1 cellular context compared by ENCODE assay signal in genomic region chr14:24232645-24233537, GRCh38.
A peak's percentile ranks its signal among the peaks of the same experiment; 100 is the strongest.
TF ChIP-seq lines count a peak whose summit lies in the region.

GMPR2 (plus strand) TSS chr14:24232929; CDS start chr14:24233254, 325 bp downstream.

TF ChIP-seq in HepG2, 621 proteins besides CTCF, POLR2A, EP300 and RAD21 (continued from another document and continues in another):
- TF ChIP-seq ZNF775 (CRISPR knock-in tag; IDR thresholded peaks at IDR 0.05; ENCODE audit: borderline replicate concordance) (no peak; the same call in 1 of the 2 replicates), ZNF556 (CRISPR knock-in tag; IDR thresholded peaks at IDR 0.05; ENCODE audit: borderline replicate concordance) (0 out of 2 replicates have a peak, but pooled peaks have one; percentile 85), ZNF274 (CRISPR knock-in tag; IDR thresholded peaks at IDR 0.05) (peak; percentile 80), MXD1 (CRISPR knock-in tag; IDR thresholded peaks at IDR 0.05) (peak; percentile 44), SP1 (IDR thresholded peaks at IDR 0.05) (no peak), SP1 (CRISPR knock-in tag; IDR thresholded peaks at IDR 0.05) (no peak), THYN1 (CRISPR knock-in tag; IDR thresholded peaks at IDR 0.05; ENCODE audit: borderline replicate concordance, low read depth) (0 out of 2 replicates have a peak, but pooled peaks have one; percentile 51), KDM4B (CRISPR knock-in tag; IDR thresholded peaks at IDR 0.05) (peak; percentile 76), AGO1 (IDR thresholded peaks at IDR 0.05; ENCODE audit: low read depth, low read length, poor library complexity, severe bottlenecking) (no peak), ZSCAN5A (CRISPR knock-in tag; IDR thresholded peaks at IDR 0.05; ENCODE audit: borderline replicate concordance) (no peak; the same call in 1 of the 2 replicates), ZNF30 (CRISPR knock-in tag; IDR thresholded peaks at IDR 0.05) (peak; percentile 90; the same call in 1 of the 2 replicates), GZF1 (CRISPR knock-in tag; IDR thresholded peaks at IDR 0.05) (peak; percentile 62), IRF2 (CRISPR knock-in tag; IDR thresholded peaks at IDR 0.05) (peak; percentile 73), ZNF562 (CRISPR knock-in tag; IDR thresholded peaks at IDR 0.05; ENCODE audit: borderline replicate concordance) (no peak), TBX3 (IDR thresholded peaks at IDR 0.05; ENCODE audit: borderline replicate concordance) (peak; percentile 43; the same call in 1 of the 2 replicates), ADNP (CRISPR knock-in tag; IDR thresholded peaks at IDR 0.05) (no peak), ZNF879 (CRISPR knock-in tag; IDR thresholded peaks at IDR 0.05) (peak; percentile 88), NR2F6 (IDR thresholded peaks at IDR 0.05) (no peak; the same call in 1 of the 2 replicates), NR2F6 (CRISPR knock-in tag; IDR thresholded peaks at IDR 0.05) (no peak; the same call in 1 of the 2 replicates), UBTF (CRISPR knock-in tag; IDR thresholded peaks at IDR 0.05) (no peak; the same call in 1 of the 2 replicates), ZNF460 (CRISPR knock-in tag; IDR thresholded peaks at IDR 0.05; ENCODE audit: borderline replicate concordance) (no peak; the same call in 1 of the 2 replicates), HDAC6 (IDR thresholded peaks at IDR 0.05; ENCODE audit: low read depth, low read length) (no peak), TARDBP (CRISPR knock-in tag; IDR thresholded peaks at IDR 0.05) (peak; percentile 84), U2AF1 (optimal IDR thresholded peaks at IDR 0.05; ENCODE audit: low read depth, low read length) (peak; percentile 96), HNF4G (IDR thresholded peaks at IDR 0.05; ENCODE audit: borderline replicate concordance, low read depth, low read length) (peak; percentile 64; the same call in 1 of the 2 replicates), HNF4G (CRISPR knock-in tag; IDR thresholded peaks at IDR 0.05; ENCODE audit: borderline replicate concordance, low read depth) (peak; percentile 54; the same call in 1 of the 2 replicates), ZFYVE20 (CRISPR knock-in tag; IDR thresholded peaks at IDR 0.05; ENCODE audit: borderline replicate concordance, low read depth) (no peak; the same call in 1 of the 2 replicates), IKZF1 (IDR thresholded peaks at IDR 0.05) (no peak), ZNF280B (CRISPR knock-in tag; IDR thresholded peaks at IDR 0.05; ENCODE audit: borderline replicate concordance) (peak; percentile 83), ZNF333 (CRISPR knock-in tag; IDR thresholded peaks at IDR 0.05; ENCODE audit: borderline replicate concordance) (peak; percentile 98), ZNF703 (CRISPR knock-in tag; IDR thresholded peaks at IDR 0.05; ENCODE audit: borderline replicate concordance) (no peak)
- TF ChIP-seq, protein P1, sequence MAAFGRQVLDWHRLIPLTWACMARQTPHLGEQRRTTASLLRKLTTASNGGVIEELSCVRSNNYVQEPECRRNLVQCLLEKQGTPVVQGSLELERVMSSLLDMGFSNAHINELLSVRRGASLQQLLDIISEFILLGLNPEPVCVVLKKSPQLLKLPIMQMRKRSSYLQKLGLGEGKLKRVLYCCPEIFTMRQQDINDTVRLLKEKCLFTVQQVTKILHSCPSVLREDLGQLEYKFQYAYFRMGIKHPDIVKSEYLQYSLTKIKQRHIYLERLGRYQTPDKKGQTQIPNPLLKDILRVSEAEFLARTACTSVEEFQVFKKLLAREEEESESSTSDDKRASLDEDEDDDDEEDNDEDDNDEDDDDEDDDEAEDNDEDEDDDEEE (CRISPR knock-in tag; IDR thresholded peaks at IDR 0.05) = peak; percentile 90; the same call in 1 of the 2 replicates
- TF ChIP-seq, protein P2, sequence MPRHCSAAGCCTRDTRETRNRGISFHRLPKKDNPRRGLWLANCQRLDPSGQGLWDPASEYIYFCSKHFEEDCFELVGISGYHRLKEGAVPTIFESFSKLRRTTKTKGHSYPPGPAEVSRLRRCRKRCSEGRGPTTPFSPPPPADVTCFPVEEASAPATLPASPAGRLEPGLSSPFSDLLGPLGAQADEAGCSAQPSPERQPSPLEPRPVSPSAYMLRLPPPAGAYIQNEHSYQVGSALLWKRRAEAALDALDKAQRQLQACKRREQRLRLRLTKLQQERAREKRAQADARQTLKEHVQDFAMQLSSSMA (CRISPR knock-in tag; IDR thresholded peaks at IDR 0.05) = peak; percentile 76
- TF ChIP-seq, protein P3, sequence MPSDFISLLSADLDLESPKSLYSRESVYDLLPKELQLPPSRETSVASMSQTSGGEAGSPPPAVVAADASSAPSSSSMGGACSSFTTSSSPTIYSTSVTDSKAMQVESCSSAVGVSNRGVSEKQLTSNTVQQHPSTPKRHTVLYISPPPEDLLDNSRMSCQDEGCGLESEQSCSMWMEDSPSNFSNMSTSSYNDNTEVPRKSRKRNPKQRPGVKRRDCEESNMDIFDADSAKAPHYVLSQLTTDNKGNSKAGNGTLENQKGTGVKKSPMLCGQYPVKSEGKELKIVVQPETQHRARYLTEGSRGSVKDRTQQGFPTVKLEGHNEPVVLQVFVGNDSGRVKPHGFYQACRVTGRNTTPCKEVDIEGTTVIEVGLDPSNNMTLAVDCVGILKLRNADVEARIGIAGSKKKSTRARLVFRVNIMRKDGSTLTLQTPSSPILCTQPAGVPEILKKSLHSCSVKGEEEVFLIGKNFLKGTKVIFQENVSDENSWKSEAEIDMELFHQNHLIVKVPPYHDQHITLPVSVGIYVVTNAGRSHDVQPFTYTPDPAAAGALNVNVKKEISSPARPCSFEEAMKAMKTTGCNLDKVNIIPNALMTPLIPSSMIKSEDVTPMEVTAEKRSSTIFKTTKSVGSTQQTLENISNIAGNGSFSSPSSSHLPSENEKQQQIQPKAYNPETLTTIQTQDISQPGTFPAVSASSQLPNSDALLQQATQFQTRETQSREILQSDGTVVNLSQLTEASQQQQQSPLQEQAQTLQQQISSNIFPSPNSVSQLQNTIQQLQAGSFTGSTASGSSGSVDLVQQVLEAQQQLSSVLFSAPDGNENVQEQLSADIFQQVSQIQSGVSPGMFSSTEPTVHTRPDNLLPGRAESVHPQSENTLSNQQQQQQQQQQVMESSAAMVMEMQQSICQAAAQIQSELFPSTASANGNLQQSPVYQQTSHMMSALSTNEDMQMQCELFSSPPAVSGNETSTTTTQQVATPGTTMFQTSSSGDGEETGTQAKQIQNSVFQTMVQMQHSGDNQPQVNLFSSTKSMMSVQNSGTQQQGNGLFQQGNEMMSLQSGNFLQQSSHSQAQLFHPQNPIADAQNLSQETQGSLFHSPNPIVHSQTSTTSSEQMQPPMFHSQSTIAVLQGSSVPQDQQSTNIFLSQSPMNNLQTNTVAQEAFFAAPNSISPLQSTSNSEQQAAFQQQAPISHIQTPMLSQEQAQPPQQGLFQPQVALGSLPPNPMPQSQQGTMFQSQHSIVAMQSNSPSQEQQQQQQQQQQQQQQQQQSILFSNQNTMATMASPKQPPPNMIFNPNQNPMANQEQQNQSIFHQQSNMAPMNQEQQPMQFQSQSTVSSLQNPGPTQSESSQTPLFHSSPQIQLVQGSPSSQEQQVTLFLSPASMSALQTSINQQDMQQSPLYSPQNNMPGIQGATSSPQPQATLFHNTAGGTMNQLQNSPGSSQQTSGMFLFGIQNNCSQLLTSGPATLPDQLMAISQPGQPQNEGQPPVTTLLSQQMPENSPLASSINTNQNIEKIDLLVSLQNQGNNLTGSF (CRISPR knock-in tag; IDR thresholded peaks at IDR 0.05) = peak; percentile 90
- TF ChIP-seq, protein P4, sequence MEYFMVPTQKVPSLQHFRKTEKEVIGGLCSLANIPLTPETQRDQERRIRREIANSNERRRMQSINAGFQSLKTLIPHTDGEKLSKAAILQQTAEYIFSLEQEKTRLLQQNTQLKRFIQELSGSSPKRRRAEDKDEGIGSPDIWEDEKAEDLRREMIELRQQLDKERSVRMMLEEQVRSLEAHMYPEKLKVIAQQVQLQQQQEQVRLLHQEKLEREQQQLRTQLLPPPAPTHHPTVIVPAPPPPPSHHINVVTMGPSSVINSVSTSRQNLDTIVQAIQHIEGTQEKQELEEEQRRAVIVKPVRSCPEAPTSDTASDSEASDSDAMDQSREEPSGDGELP (IDR thresholded peaks at IDR 0.05; ENCODE audit: borderline replicate concordance, low read depth) = peak; percentile 43; the same call in 1 of the 2 replicates
- TF ChIP-seq, protein P5, sequence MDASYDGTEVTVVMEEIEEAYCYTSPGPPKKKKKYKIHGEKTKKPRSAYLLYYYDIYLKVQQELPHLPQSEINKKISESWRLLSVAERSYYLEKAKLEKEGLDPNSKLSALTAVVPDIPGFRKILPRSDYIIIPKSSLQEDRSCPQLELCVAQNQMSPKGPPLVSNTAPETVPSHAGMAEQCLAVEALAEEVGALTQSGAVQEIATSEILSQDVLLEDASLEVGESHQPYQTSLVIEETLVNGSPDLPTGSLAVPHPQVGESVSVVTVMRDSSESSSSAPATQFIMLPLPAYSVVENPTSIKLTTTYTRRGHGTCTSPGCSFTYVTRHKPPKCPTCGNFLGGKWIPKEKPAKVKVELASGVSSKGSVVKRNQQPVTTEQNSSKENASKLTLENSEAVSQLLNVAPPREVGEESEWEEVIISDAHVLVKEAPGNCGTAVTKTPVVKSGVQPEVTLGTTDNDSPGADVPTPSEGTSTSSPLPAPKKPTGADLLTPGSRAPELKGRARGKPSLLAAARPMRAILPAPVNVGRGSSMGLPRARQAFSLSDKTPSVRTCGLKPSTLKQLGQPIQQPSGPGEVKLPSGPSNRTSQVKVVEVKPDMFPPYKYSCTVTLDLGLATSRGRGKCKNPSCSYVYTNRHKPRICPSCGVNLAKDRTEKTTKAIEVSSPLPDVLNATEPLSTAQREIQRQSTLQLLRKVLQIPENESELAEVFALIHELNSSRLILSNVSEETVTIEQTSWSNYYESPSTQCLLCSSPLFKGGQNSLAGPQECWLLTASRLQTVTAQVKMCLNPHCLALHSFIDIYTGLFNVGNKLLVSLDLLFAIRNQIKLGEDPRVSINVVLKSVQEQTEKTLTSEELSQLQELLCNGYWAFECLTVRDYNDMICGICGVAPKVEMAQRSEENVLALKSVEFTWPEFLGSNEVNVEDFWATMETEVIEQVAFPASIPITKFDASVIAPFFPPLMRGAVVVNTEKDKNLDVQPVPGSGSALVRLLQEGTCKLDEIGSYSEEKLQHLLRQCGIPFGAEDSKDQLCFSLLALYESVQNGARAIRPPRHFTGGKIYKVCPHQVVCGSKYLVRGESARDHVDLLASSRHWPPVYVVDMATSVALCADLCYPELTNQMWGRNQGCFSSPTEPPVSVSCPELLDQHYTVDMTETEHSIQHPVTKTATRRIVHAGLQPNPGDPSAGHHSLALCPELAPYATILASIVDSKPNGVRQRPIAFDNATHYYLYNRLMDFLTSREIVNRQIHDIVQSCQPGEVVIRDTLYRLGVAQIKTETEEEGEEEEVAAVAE (CRISPR knock-in tag; IDR thresholded peaks at IDR 0.05; ENCODE audit: borderline replicate concordance) = peak; percentile 68; the same call in 1 of the 2 replicates
- TF ChIP-seq, protein P6, sequence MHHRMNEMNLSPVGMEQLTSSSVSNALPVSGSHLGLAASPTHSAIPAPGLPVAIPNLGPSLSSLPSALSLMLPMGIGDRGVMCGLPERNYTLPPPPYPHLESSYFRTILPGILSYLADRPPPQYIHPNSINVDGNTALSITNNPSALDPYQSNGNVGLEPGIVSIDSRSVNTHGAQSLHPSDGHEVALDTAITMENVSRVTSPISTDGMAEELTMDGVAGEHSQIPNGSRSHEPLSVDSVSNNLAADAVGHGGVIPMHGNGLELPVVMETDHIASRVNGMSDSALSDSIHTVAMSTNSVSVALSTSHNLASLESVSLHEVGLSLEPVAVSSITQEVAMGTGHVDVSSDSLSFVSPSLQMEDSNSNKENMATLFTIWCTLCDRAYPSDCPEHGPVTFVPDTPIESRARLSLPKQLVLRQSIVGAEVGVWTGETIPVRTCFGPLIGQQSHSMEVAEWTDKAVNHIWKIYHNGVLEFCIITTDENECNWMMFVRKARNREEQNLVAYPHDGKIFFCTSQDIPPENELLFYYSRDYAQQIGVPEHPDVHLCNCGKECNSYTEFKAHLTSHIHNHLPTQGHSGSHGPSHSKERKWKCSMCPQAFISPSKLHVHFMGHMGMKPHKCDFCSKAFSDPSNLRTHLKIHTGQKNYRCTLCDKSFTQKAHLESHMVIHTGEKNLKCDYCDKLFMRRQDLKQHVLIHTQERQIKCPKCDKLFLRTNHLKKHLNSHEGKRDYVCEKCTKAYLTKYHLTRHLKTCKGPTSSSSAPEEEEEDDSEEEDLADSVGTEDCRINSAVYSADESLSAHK (CRISPR knock-in tag; IDR thresholded peaks at IDR 0.05; ENCODE audit: borderline replicate concordance) = no peak
